Comparison of ENCODE assay signal across 8 cellular contexts in the genomic region with DNA sequence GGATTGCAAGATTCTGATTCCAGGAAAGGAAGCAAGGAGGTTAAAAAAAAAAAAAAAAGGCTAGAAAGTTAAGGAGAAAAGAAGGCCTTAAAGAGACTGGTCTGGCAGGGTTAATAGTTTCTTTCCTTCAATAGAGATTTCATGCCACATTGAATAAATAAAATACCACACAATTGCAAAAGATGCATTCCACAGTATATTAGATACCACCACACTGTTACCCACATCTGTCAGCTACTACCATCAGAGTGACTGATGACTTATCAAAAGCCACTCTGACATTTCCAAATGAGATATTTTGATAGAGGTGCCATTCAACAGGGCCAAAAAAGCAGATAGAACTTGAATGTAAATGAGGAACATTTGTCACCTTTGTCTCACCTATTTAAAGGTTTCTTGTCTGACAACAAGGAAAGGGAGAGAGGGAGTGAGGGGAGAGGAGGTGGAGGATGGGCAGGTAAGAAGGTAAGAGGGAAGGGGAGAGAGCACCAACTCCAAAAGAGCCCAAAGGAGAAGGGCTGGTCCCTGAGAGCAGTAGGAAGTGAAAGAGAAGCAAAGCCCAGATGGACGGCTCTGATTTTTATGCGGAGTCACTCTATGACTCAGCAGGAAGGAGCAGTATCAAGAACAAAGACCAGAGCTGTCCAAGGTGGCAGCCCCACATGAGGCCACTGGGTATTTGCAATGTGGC. TPM values are rescaled to one million over a fixed set of nuclear protein-coding genes. Genes with fewer than 3 reads are reported as not detected.
A peak's percentile ranks its signal among the peaks of the same experiment; 100 is the strongest.
DNase-seq lines count a peak whose midpoint lies in the region; ATAC-seq and TF ChIP-seq lines count a peak whose summit lies in the region.

No MANE protein-coding gene starts in this region.

- peaks cover 42% of the 10 kb centered on the region for H3K27me3 Mint-ChIP-seq in type B pancreatic cell

- DNase-seq in NCI-H146 (lab: John Stamatoyannopoulos, UW), result peak; percentile 27
- no peak for DNase-seq in NCI-H146 treated with DMSO at 0.1 percent for 48 hours (lab: John Stamatoyannopoulos, UW; ENCODE audit: unreplicated experiment)
- peak; percentile 76 for DNase-seq in SW480 (ENCODE audit: low spot score)
- peak; percentile 29 for DNase-seq in glomerular visceral epithelial cell (ENCODE audit: extremely low spot score)
- DNase-seq in type B pancreatic cell (ENCODE audit: extremely low spot score, unreplicated experiment), result no peak

- H3K4me1 Mint-ChIP-seq in type B pancreatic cell (ENCODE audit: unreplicated experiment), result peaks cover 25% of the 10 kb centered on the region

- H3K9me3 Mint-ChIP-seq in type B pancreatic cell, result no peaks in the 10 kb centered on the region

- H3K36me3 Mint-ChIP-seq in type B pancreatic cell, result no peaks in the 10 kb centered on the region

- TF ChIP-seq CTCF in type B pancreatic cell (conservative IDR thresholded peaks at IDR 0.05), result no peak

- no peak overlapping the region for H3K4me3 Mint-ChIP-seq in type B pancreatic cell

- ATAC-seq in HG03342 (IDR thresholded peaks at IDR 0.05; ENCODE audit: unreplicated experiment) (peak; percentile 77), HG03045 (IDR thresholded peaks at IDR 0.05; ENCODE audit: unreplicated experiment) (no peak), GM21529 (IDR thresholded peaks at IDR 0.05; ENCODE audit: unreplicated experiment) (no peak)

- peak overlapping the region; percentile 40 for H3K27ac Mint-ChIP-seq in type B pancreatic cell

RNA-seq across cellular contexts. Expression of a gene that starts 38.3 kb away (rescaled TPM):
- total RNA-seq in type B pancreatic cell (ENCODE audit: low replicate concordance), result 3.4 and 19.0 TPM in 2 replicates

Comparison
In these comparisons a context has a peak if more than half of its experiments do, and no peak if none do; other contexts are left out.
1. DNase-seq: peak in NCI-H146 (single experiment), SW480 (single experiment) and glomerular visceral epithelial cell (single experiment); none in NCI-H146 treated with DMSO at 0.1 percent for 48 hours (single experiment) and type B pancreatic cell (single experiment).